13 cellular contexts compared by ENCODE assay signal in genomic region chr2:32852821-32853220, GRCh38.
"Had no signal": no experiment of that assay in that cellular context is flagged by ENCODE, and none has a peak within 500 bp of the region (broad histone marks: within the 10 kb centered on the region; RNA-seq: fewer than 3 reads in every experiment).

No MANE protein-coding gene starts in this region.

- H3K9me3 Mint-ChIP-seq: activated naive CD8-positive, alpha-beta T cell treated with anti-CD3 and anti-CD28 coated beads for 36 hours; effector memory CD8-positive, alpha-beta T cell; natural killer cell; stimulated activated naive B cell treated with anti-CD40 and anti-IgM and Interleukin-4, amounts not matched to agents 10 μg/mL and 1 μg/mL and 100 μg/mL, for 72 hours had no signal

- ATAC-seq: effector memory CD8-positive, alpha-beta T cell; natural killer cell; stimulated activated naive B cell treated with anti-CD40 and anti-IgM and Interleukin-4, amounts not matched to agents 10 μg/mL and 1 μg/mL and 100 μg/mL, for 72 hours had no signal

- H3K36me3 Mint-ChIP-seq: activated naive CD8-positive, alpha-beta T cell treated with anti-CD3 and anti-CD28 coated beads for 36 hours; brain; natural killer cell; stimulated activated naive B cell treated with anti-CD40 and anti-IgM and Interleukin-4, amounts not matched to agents 10 μg/mL and 1 μg/mL and 100 μg/mL, for 72 hours had no signal

- DNase-seq: activated CD4-positive, alpha-beta T cell treated with anti-CD3 and anti-CD28 coated beads, Interleukin-2, amount 50 U/mL, for 4 hours; activated naive CD4-positive, alpha-beta T cell; activated naive CD8-positive, alpha-beta T cell treated with anti-CD3 and anti-CD28 coated beads for 36 hours; amygdala; caudate nucleus; effector memory CD8-positive, alpha-beta T cell; hypothalamus; natural killer cell; sigmoid colon; stimulated activated naive B cell treated with anti-CD40 and anti-IgM and Interleukin-4, amounts not matched to agents 10 μg/mL and 1 μg/mL and 100 μg/mL, for 72 hours; WERI-Rb-1 had no signal

- H3K4me3 ChIP-seq: sigmoid colon, thoracic aorta had no signal

- H3K27me3 Mint-ChIP-seq: brain had no signal

- H3K4me1 Mint-ChIP-seq: activated naive CD8-positive, alpha-beta T cell treated with anti-CD3 and anti-CD28 coated beads for 36 hours; stimulated activated naive B cell treated with anti-CD40 and anti-IgM and Interleukin-4, amounts not matched to agents 10 μg/mL and 1 μg/mL and 100 μg/mL, for 72 hours had no signal

- H3K27ac Mint-ChIP-seq: activated naive CD8-positive, alpha-beta T cell treated with anti-CD3 and anti-CD28 coated beads for 36 hours; effector memory CD8-positive, alpha-beta T cell; natural killer cell; stimulated activated naive B cell treated with anti-CD40 and anti-IgM and Interleukin-4, amounts not matched to agents 10 μg/mL and 1 μg/mL and 100 μg/mL, for 72 hours had no signal

- H3K4me3 Mint-ChIP-seq: activated naive CD8-positive, alpha-beta T cell treated with anti-CD3 and anti-CD28 coated beads for 36 hours; brain; effector memory CD8-positive, alpha-beta T cell; natural killer cell; stimulated activated naive B cell treated with anti-CD40 and anti-IgM and Interleukin-4, amounts not matched to agents 10 μg/mL and 1 μg/mL and 100 μg/mL, for 72 hours had no signal
